ENCODE assay signal across 9 cellular contexts in the genomic region with DNA sequence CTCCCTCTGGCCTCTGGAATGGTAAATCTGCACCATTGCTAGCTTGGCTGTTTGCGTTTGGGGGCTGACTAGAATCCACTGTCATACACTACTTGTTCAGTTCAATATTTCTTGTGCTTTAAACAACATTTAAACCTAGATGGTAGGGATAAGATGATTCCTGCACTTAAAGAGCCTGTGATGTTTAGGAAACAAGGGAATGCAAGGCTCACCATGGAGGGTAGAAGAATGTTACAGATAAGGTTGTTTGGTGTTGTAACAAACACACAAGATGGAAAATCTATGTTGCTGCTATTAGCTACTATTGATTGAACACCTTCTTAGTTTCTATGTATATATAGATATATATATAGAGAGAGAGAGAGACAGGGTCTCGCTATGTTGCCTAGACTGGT. TPM values are rescaled to one million over a fixed set of nuclear protein-coding genes. Genes with fewer than 3 reads are reported as not detected.
DNase-seq lines count a peak whose midpoint lies in the region; ATAC-seq, FAIRE-seq and TF ChIP-seq lines count a peak whose summit lies in the region.
"Had no signal": no experiment of that assay in that cellular context is flagged by ENCODE, and none has a peak within 500 bp of the region (broad histone marks: within the 10 kb centered on the region; RNA-seq: fewer than 3 reads in every experiment).

No MANE protein-coding gene starts in this region.

- H3K27me3 ChIP-seq in CD8-positive, alpha-beta T cell (ENCODE audit: insufficient read depth, low read length) = no peaks in the 10 kb centered on the region
- H3K27me3 ChIP-seq in OCI-LY1 (ENCODE audit: insufficient read depth, low read length) = no peaks in the 10 kb centered on the region
- no peaks in the 10 kb centered on the region for H3K27me3 ChIP-seq in duodenal mucosa (ENCODE audit: control insufficient read depth in 1 of 2, insufficient read depth in 2 of 2, low read length in 2 of 2)
- no peaks in the 10 kb centered on the region for H3K27me3 ChIP-seq in psoas muscle (ENCODE audit: insufficient read depth in 3 of 3, low read length in 2 of 3)

- H3K4me3 Mint-ChIP-seq in CD8-positive, alpha-beta T cell = peak overlapping the region; percentile 80

- peaks cover 89% of the 10 kb centered on the region for H3K4me1 ChIP-seq in CD8-positive, alpha-beta T cell (ENCODE audit: insufficient read depth, low read length)
- peaks cover 8% of the 10 kb centered on the region for H3K4me1 ChIP-seq in OCI-LY1 (ENCODE audit: insufficient read depth, low read length, severe bottlenecking)
- peaks cover 44% of the 10 kb centered on the region in 2 donors for H3K4me1 ChIP-seq in duodenal mucosa (ENCODE audit: control insufficient read depth in 1 of 2, insufficient read depth in 2 of 2, low read length in 2 of 2)
- H3K4me1 ChIP-seq in psoas muscle = peaks cover 86% of the 10 kb centered on the region

- H3K79me2 ChIP-seq in OCI-LY1 (ENCODE audit: insufficient read depth, low read length) = no peaks in the 10 kb centered on the region

- intact Hi-C loops in CD8-positive, alpha-beta T cell (cut with DNase I, micrococcal nuclease) = loop anchor here in 1 of 2 experiments (1.0 to 10.0 kb wide), 3 partner anchors 14 to 1028 kb away; no protein-coding TSS in a partner anchor
- intact Hi-C loops in psoas muscle (cut with DNase I) (no loop called here), posterior vena cava (cut with DNase I) (no loop called here)

- CTCF ChIA-PET in CD8-positive, alpha-beta T cell (lab: Charles Lee) = interaction anchor here (0.9 to 1.9 kb wide), 6 partner anchors 12 to 65 kb away, joined by 3 to 9 read pairs (median 4); no protein-coding TSS in a partner anchor

- H3K9me3 ChIP-seq in CD8-positive, alpha-beta T cell (ENCODE audit: low read length) = no peaks in the 10 kb centered on the region
- H3K9me3 ChIP-seq in OCI-LY1 (ENCODE audit: low read length) (no peaks in the 10 kb centered on the region), duodenal mucosa (ENCODE audit: control insufficient read depth in 1 of 2, low read length in 2 of 2) (no peaks in the 10 kb centered on the region), psoas muscle (no peaks in the 10 kb centered on the region)

- no peak for FAIRE-seq in GM12891 (lab: Jason Lieb, UNC)

- no peaks in the 10 kb centered on the region for H3K9me3 Mint-ChIP-seq in CD8-positive, alpha-beta T cell

- H2AFZ ChIP-seq in OCI-LY1 (ENCODE audit: low read length) = no peak overlapping the region

- POLR2A ChIA-PET in CD8-positive, alpha-beta T cell (lab: Charles Lee) = interaction anchor here (0.7 to 2.5 kb wide), 7 partner anchors 11 to 65 kb away, joined by 3 to 12 read pairs (median 5); no protein-coding TSS in a partner anchor

- H3K27ac ChIP-seq in CD8-positive, alpha-beta T cell (ENCODE audit: low read depth, low read length) = peak overlapping the region; percentile 51
- H3K27ac ChIP-seq in OCI-LY1 (ENCODE audit: low read depth, low read length, poor library complexity, severe bottlenecking) (no peak overlapping the region), duodenal mucosa (ENCODE audit: low read depth, low read length) (peak overlapping the region; percentile 47), psoas muscle (peak overlapping the region; percentile 92)

- H3K4me1 Mint-ChIP-seq in CD8-positive, alpha-beta T cell (ENCODE audit: low read depth) = peaks cover 89% of the 10 kb centered on the region

- ATAC-seq in CD8-positive, alpha-beta T cell = peak; percentile 8
- ATAC-seq in psoas muscle = no peak

- TF ChIP-seq CTCF in CD8-positive, alpha-beta T cell (IDR thresholded peaks at IDR 0.05) = no peak
- TF ChIP-seq CTCF in OCI-LY1 (IDR thresholded peaks at IDR 0.05; ENCODE audit: low read length) (no peak), psoas muscle (IDR thresholded peaks at IDR 0.05) (no peak)

- no peak for DNase-seq in CD8-positive, alpha-beta T cell
- DNase-seq in psoas muscle (no peak), GOT3 (lab: John Stamatoyannopoulos, UW) (no peak), DMS53 (lab: John Stamatoyannopoulos, UW) (no peak), posterior vena cava (ENCODE audit: low spot score) (no peak), GM12891 (ENCODE audit: insufficient read length, low spot score) (no peak)
- DNase-seq: activated CD4-positive, CD25-positive, alpha-beta regulatory T cell treated with anti-CD3 and anti-CD28 coated beads, Interleukin-2, amount 50 U/mL, for 72 hours had no signal

- H3K36me3 Mint-ChIP-seq in CD8-positive, alpha-beta T cell = peaks cover 6% of the 10 kb centered on the region

- H3K4me2 ChIP-seq in OCI-LY1 (ENCODE audit: low read length) = peak overlapping the region; percentile 31; the same call in 1 of the 2 replicates

- H3K27ac Mint-ChIP-seq in CD8-positive, alpha-beta T cell = peak overlapping the region; percentile 99

- H3K4me3 ChIP-seq in CD8-positive, alpha-beta T cell (ENCODE audit: low read depth, low read length) = peak overlapping the region; percentile 44
- H3K4me3 ChIP-seq in OCI-LY1 (ENCODE audit: low read depth, low read length, poor library complexity, severe bottlenecking) (no peak overlapping the region), duodenal mucosa (ENCODE audit: low read depth in 1 of 2, low read length in 2 of 2) (no peak overlapping the region), psoas muscle (peak overlapping the region; percentile 1)

- no peaks in the 10 kb centered on the region for H3K9me2 ChIP-seq in OCI-LY1 (ENCODE audit: low read depth, low read length)

- H3K27me3 Mint-ChIP-seq in CD8-positive, alpha-beta T cell (ENCODE audit: low read depth) = no peaks in the 10 kb centered on the region

- H4K20me1 ChIP-seq in OCI-LY1 (ENCODE audit: insufficient read depth, low read length) = no peaks in the 10 kb centered on the region

- H3F3A ChIP-seq in OCI-LY1 (ENCODE audit: insufficient read depth, low read length) = no peaks in the 10 kb centered on the region

- TF ChIP-seq POLR2A in GM12891 (IDR thresholded peaks at IDR 0.05; ENCODE audit: low read depth, low read length) = no peak

- H3K9ac ChIP-seq in OCI-LY1 (ENCODE audit: low read length) = no peak overlapping the region
- H3K9ac ChIP-seq in duodenal mucosa (ENCODE audit: low read depth in 1 of 2, low read length in 2 of 2) = no peak overlapping the region

- H3K36me3 ChIP-seq in CD8-positive, alpha-beta T cell (ENCODE audit: insufficient read depth, low read length) = no peaks in the 10 kb centered on the region
- no peaks in the 10 kb centered on the region for H3K36me3 ChIP-seq in OCI-LY1 (ENCODE audit: insufficient read depth, low read length)
- peaks cover 0 to 3% of the 10 kb centered on the region in 2 donors for H3K36me3 ChIP-seq in duodenal mucosa (ENCODE audit: control insufficient read depth in 1 of 2, insufficient read depth in 2 of 2, low read length in 2 of 2)
- H3K36me3 ChIP-seq in psoas muscle (ENCODE audit: insufficient read depth in 1 of 2, low read depth in 1 of 2) = no peaks in the 10 kb centered on the region

- WGBS in psoas muscle, 3 donors = 73 to 81% (median 76%) methylated on average over 2 of the region's 2 CpGs

TF ChIP-seq in GM12891, 5 proteins besides CTCF, POLR2A, EP300 and RAD21:
- TF ChIP-seq TAF1 (IDR thresholded peaks at IDR 0.05; ENCODE audit: low read depth, low read length) = no peak
- no peak for TF ChIP-seq POU2F2 (IDR thresholded peaks at IDR 0.05; ENCODE audit: low read depth, low read length)
- TF ChIP-seq PAX5 (IDR thresholded peaks at IDR 0.05; ENCODE audit: insufficient read depth, low read length, severe bottlenecking) = no peak
- TF ChIP-seq SPI1 (IDR thresholded peaks at IDR 0.05; ENCODE audit: low read depth, low read length) = no peak
- TF ChIP-seq POLR2AphosphoS5 (IDR thresholded peaks at IDR 0.05; ENCODE audit: low read depth, low read length) = no peak
TF ChIP-seq in GM12891: peak in this region for 0.

RNA-seq across cellular contexts. Expression of a gene that starts 31.4 kb away (rescaled TPM):
- 10 to 100 TPM; 48.7 to 54.4 TPM for total RNA-seq in CD8-positive, alpha-beta T cell
- total RNA-seq in psoas muscle (10 to 100 TPM; 19.9 to 47.8 (median 22.3) TPM), posterior vena cava (10 to 100 TPM; 25.8 to 40.3 TPM)
- polyA plus RNA-seq in psoas muscle = 10 to 100 TPM in 1 of 3 donors, 1 to 10 TPM in 2; 1.9 to 10.6 (median 6.9) TPM
- polyA plus RNA-seq in GM12891 (2012; ENCODE audit: low read depth, missing spikeins) = 1.3 TPM

Comparison
In these comparisons a context has a peak if more than half of its experiments do, and no peak if none do; other contexts are left out.
1. H3K4me3 ChIP-seq: peak in CD8-positive, alpha-beta T cell (single experiment) and psoas muscle (single experiment); none in OCI-LY1 (single experiment) and duodenal mucosa (0 of 2).